2 cellular contexts compared by ENCODE assay signal in genomic region chr17:12634789-12635414, GRCh38.
TF ChIP-seq lines count a peak whose summit lies in the region.

No MANE protein-coding gene starts in this region.

TF ChIP-seq in GM12878, 131 proteins besides CTCF, POLR2A, EP300 and RAD21:
- TF ChIP-seq ASH2L (IDR thresholded peaks at IDR 0.05; ENCODE audit: borderline replicate concordance, low read depth) (no peak), STAT3 (IDR thresholded peaks at IDR 0.05; ENCODE audit: low read depth, low read length) (no peak), GABPA (IDR thresholded peaks at IDR 0.05; ENCODE audit: low read depth) (no peak), ATF3 (IDR thresholded peaks at IDR 0.05; ENCODE audit: borderline replicate concordance, extremely low read depth, low read depth, low read length) (no peak), ZNF24 (IDR thresholded peaks at IDR 0.05) (no peak), ZNF274 (IDR thresholded peaks at IDR 0.05; ENCODE audit: insufficient read depth, insufficient read length) (no peak)

TF ChIP-seq in SK-N-SH treated with all-trans-retinoic acid at 6 μM for 48 hours, 23 proteins besides CTCF, POLR2A, EP300 and RAD21:
- no peak for TF ChIP-seq RARB (CRISPR knock-in tag; IDR thresholded peaks at IDR 0.05)
- TF ChIP-seq TCF4 (CRISPR knock-in tag; IDR thresholded peaks at IDR 0.05; ENCODE audit: borderline replicate concordance): no peak
- TF ChIP-seq CSRNP3 (CRISPR knock-in tag; IDR thresholded peaks at IDR 0.05): no peak
- no peak for TF ChIP-seq PATZ1 (CRISPR knock-in tag; IDR thresholded peaks at IDR 0.05; ENCODE audit: borderline replicate concordance)
- no peak for TF ChIP-seq ZNF70 (CRISPR knock-in tag; IDR thresholded peaks at IDR 0.05)
- no peak for TF ChIP-seq OSR1 (CRISPR knock-in tag; IDR thresholded peaks at IDR 0.05)
- TF ChIP-seq ZFP30 (CRISPR knock-in tag; IDR thresholded peaks at IDR 0.05): no peak
- TF ChIP-seq ISL1 (CRISPR knock-in tag; IDR thresholded peaks at IDR 0.05): no peak
- TF ChIP-seq GLIS3 (CRISPR knock-in tag; IDR thresholded peaks at IDR 0.05): no peak
- TF ChIP-seq BACH2 (CRISPR knock-in tag; IDR thresholded peaks at IDR 0.05; ENCODE audit: borderline replicate concordance): no peak
- TF ChIP-seq POU6F1 (CRISPR knock-in tag; IDR thresholded peaks at IDR 0.05; ENCODE audit: borderline replicate concordance, low read depth): no peak
- TF ChIP-seq TSHZ2 (CRISPR knock-in tag; IDR thresholded peaks at IDR 0.05): no peak
- TF ChIP-seq ESRRG (CRISPR knock-in tag; IDR thresholded peaks at IDR 0.05): no peak
- no peak for TF ChIP-seq ZC3H10 (CRISPR knock-in tag; IDR thresholded peaks at IDR 0.05)
- no peak for TF ChIP-seq PPARA (CRISPR knock-in tag; IDR thresholded peaks at IDR 0.05; ENCODE audit: borderline replicate concordance)
- no peak for TF ChIP-seq ZNF565 (CRISPR knock-in tag; conservative IDR thresholded peaks at IDR 0.05; ENCODE audit: low read depth)
- TF ChIP-seq TOX (CRISPR knock-in tag; IDR thresholded peaks at IDR 0.05; ENCODE audit: borderline replicate concordance): no peak
- TF ChIP-seq ZFP3 (CRISPR knock-in tag; IDR thresholded peaks at IDR 0.05): no peak
- no peak for TF ChIP-seq SNAI2 (CRISPR knock-in tag; IDR thresholded peaks at IDR 0.05)
TF ChIP-seq in SK-N-SH treated with all-trans-retinoic acid at 6 μM for 48 hours: peak in this region for 0.
